In genomic region chr4:3760346-3760745, GRCh38 we compare ENCODE assay signal across 22 cellular contexts. TPM values are rescaled to one million over a fixed set of nuclear protein-coding genes. Genes with fewer than 3 reads are reported as not detected.
"Had no signal": no experiment of that assay in that cellular context is flagged by ENCODE, and none has a peak within 500 bp of the region (broad histone marks: within the 10 kb centered on the region; RNA-seq: fewer than 3 reads in every experiment).

No MANE protein-coding gene starts in this region.

- DNase-seq: dermis blood vessel endothelial cell; dorsolateral prefrontal cortex; effector CD4-positive, alpha-beta T cell; effector memory CD4-positive, alpha-beta T cell; foreskin keratinocyte; heart left ventricle; hippocampal formation; left cardiac atrium; left lung; left ventricle myocardium superior; lower lobe of right lung; mesenchymal stem cell; mucosa of descending colon had no signal

- H3K27ac ChIP-seq: coronary artery, dorsolateral prefrontal cortex, esophagus muscularis mucosa, foreskin keratinocyte, gastroesophageal sphincter, heart left ventricle, left lung, lower lobe of right lung had no signal

- H3K9me3 ChIP-seq: left lung, lower lobe of right lung, mucosa of descending colon had no signal

- H3K4me3 ChIP-seq: coronary artery, dorsolateral prefrontal cortex, esophagus muscularis mucosa, gastroesophageal sphincter, heart left ventricle, left lung, lower lobe of right lung, mucosa of descending colon had no signal

- FAIRE-seq: colon, endothelial cell of umbilical vein, frontal cortex, islet of Langerhans, keratinocyte had no signal

- H3K27me3 ChIP-seq: dorsolateral prefrontal cortex had no signal

- H3K4me1 ChIP-seq: foreskin keratinocyte, left lung had no signal

- ATAC-seq: foreskin keratinocyte, gastroesophageal sphincter, heart left ventricle, left cardiac atrium, left lung, left ventricle myocardium superior, lower lobe of right lung, mucosa of descending colon had no signal

- H3K36me3 ChIP-seq: esophagus muscularis mucosa, gastroesophageal sphincter, heart left ventricle, left lung, lower lobe of right lung had no signal

RNA-seq across cellular contexts. Expression of gene ADRA2C, which starts 5.8 kb away (rescaled TPM):
- total RNA-seq: epithelial cell of proximal tubule had no signal
